9 cellular contexts compared by ENCODE assay signal in the genomic region with DNA sequence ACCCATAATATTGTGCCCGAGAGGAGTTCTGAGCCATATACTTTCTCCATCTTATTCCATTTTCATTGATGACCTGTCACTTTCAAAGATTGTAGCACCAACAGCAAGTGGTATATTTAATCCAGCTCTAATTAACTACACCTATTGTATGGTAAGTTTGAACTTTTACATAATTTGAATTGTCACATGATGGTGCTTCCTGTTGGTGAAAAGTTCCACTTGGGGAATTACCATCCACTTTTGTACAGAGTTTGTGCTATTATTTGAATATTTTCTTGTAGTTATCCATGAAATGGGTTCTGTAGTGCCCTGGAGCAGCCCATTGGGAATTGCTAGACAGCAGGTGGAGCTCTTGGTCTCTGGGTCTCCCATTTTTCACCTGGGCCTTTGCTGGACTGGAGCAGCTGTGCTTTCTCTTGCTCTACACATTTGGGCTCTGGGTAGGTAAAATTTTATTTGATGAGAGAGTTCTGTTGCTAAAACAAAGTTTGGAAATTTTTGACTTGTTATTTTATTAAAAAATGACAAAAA. TPM values are rescaled to one million over a fixed set of nuclear protein-coding genes. Genes with fewer than 3 reads are reported as not detected.
DNase-seq lines count a peak whose midpoint lies in the region; ATAC-seq and TF ChIP-seq lines count a peak whose summit lies in the region.
"Had no signal": no experiment of that assay in that cellular context is flagged by ENCODE, and none has a peak within 500 bp of the region (broad histone marks: within the 10 kb centered on the region; RNA-seq: fewer than 3 reads in every experiment).

No MANE protein-coding gene starts in this region.

- POLR2A ChIA-PET in naive thymus-derived CD4-positive, alpha-beta T cell (lab: Charles Lee), result interaction anchor here (0.6 to 3.5 kb wide), 4 partner anchors 11 to 450 kb away, joined by 3 to 24 read pairs (median 4); a partner anchor contains a TSS

- peak; percentile 69 for TF ChIP-seq CTCF in LNCAP (IDR thresholded peaks at IDR 0.05)
- TF ChIP-seq CTCF in brain microvascular endothelial cell (IDR thresholded peaks at IDR 0.05; ENCODE audit: low read depth, low read length, missing control alignments), result peak; percentile 84
- TF ChIP-seq CTCF in gastrocnemius medialis (IDR thresholded peaks at IDR 0.05 in 4 of 5, conservative IDR thresholded peaks at IDR 0.05 in 1 of 5), result peak in 2 of 5 experiments; percentile 18 to 37

- in situ Hi-C loops in brain microvascular endothelial cell (cut with HindIII; ENCODE audit: low pct_ligation_motif_present, low sequenced_read_pairs), result no loop called here
- in situ Hi-C loops in gastrocnemius medialis (cut with MboI; ENCODE audit: low sequenced_read_pairs in 4 of 4), result no loop called here

- H3K9me3 ChIP-seq in naive thymus-derived CD4-positive, alpha-beta T cell (ENCODE audit: control insufficient read depth in 2 of 3, low read length in 3 of 3), result no peaks in the 10 kb centered on the region
- H3K9me3 ChIP-seq in gastrocnemius medialis, result no peaks in the 10 kb centered on the region

- intact Hi-C loops in naive thymus-derived CD4-positive, alpha-beta T cell (cut with micrococcal nuclease), result loop anchor here in 1 of 2 donors (1.0 to 2.0 kb wide), 2 partner anchors 26 to 410 kb away; a partner anchor contains a TSS
- intact Hi-C loops in gastrocnemius medialis (cut with DNase I; ENCODE audit: low total_unique reads), result no loop called here

- CTCF ChIA-PET in naive thymus-derived CD4-positive, alpha-beta T cell (lab: Charles Lee), result interaction anchor here (1.0 to 2.1 kb wide), 3 partner anchors 17 to 409 kb away, joined by 3 to 6 read pairs (median 4); a partner anchor contains a TSS

- H3K4me1 Mint-ChIP-seq in naive thymus-derived CD4-positive, alpha-beta T cell, result peaks cover 4 to 16% (median 14%) of the 10 kb centered on the region in 7 donors

- no peaks in the 10 kb centered on the region for H3K36me3 ChIP-seq in brain microvascular endothelial cell (replicated peaks)
- H3K36me3 ChIP-seq in naive thymus-derived CD4-positive, alpha-beta T cell (ENCODE audit: control insufficient read depth in 2 of 3, insufficient read depth in 3 of 3, low read length in 3 of 3), result no peaks in the 10 kb centered on the region
- no peaks in the 10 kb centered on the region for H3K36me3 ChIP-seq in gastrocnemius medialis

- H3K4me3 Mint-ChIP-seq in naive thymus-derived CD4-positive, alpha-beta T cell, result peak overlapping the region in 1 of 10 donors; percentile 6
- H3K4me3 Mint-ChIP-seq: activated T-cell treated with anti-CD3 and anti-CD28 coated beads, Interleukin-2, amount 50 U/mL, for 72 hours had no signal

- H3K36me3 Mint-ChIP-seq in naive thymus-derived CD4-positive, alpha-beta T cell, result no peaks in the 10 kb centered on the region

- H3K4me1 ChIP-seq in naive thymus-derived CD4-positive, alpha-beta T cell (ENCODE audit: control insufficient read depth in 2 of 2, insufficient read depth in 2 of 2, low read length in 2 of 2), result peaks cover 0 to 7% of the 10 kb centered on the region in 2 donors
- no peaks in the 10 kb centered on the region for H3K4me1 ChIP-seq in gastrocnemius medialis
- H3K4me1 ChIP-seq: parathyroid adenoma had no signal

- DNase-seq in ELR (ENCODE audit: low read depth), result peak; percentile 58
- peak; percentile 45 for DNase-seq in brain microvascular endothelial cell
- DNase-seq in naive thymus-derived CD4-positive, alpha-beta T cell, result peak in 1 of 9 donors; percentile 15
- DNase-seq in gastrocnemius medialis, result no peak
- DNase-seq in stimulated activated CD4-positive, alpha-beta T cell treated with anti-CD3 and anti-CD28 coated beads, Interleukin-2, amount 100 ng/mL, for 48 hours, result no peak
- DNase-seq in stimulated activated CD8-positive, alpha-beta memory T cell treated with anti-CD3 and anti-CD28 coated beads, Interleukin-4, amount 100 ng/mL, for 48 hours, result no peak

- no peak overlapping the region for H3K27ac Mint-ChIP-seq in naive thymus-derived CD4-positive, alpha-beta T cell
- H3K27ac Mint-ChIP-seq: activated T-cell treated with anti-CD3 and anti-CD28 coated beads, Interleukin-2, amount 50 U/mL, for 72 hours had no signal

- H3K9me3 Mint-ChIP-seq in naive thymus-derived CD4-positive, alpha-beta T cell, result no peaks in the 10 kb centered on the region
- H3K9me3 Mint-ChIP-seq: activated T-cell treated with anti-CD3 and anti-CD28 coated beads, Interleukin-2, amount 50 U/mL, for 72 hours had no signal

- no peaks in the 10 kb centered on the region for H3K27me3 ChIP-seq in brain microvascular endothelial cell (replicated peaks)
- no peaks in the 10 kb centered on the region for H3K27me3 ChIP-seq in naive thymus-derived CD4-positive, alpha-beta T cell (ENCODE audit: control insufficient read depth in 2 of 2, insufficient read depth in 2 of 2, low read length in 2 of 2)
- no peaks in the 10 kb centered on the region for H3K27me3 ChIP-seq in gastrocnemius medialis

- no peak for TF ChIP-seq POLR2A in gastrocnemius medialis (IDR thresholded peaks at IDR 0.05)

- peak; percentile 26 for ATAC-seq in naive thymus-derived CD4-positive, alpha-beta T cell
- ATAC-seq in gastrocnemius medialis, result no peak
- ATAC-seq: activated T-cell treated with anti-CD3 and anti-CD28 coated beads, Interleukin-2, amount 50 U/mL, for 72 hours had no signal

- peaks cover 0 to 5% (median 0%) of the 10 kb centered on the region in 5 donors for H3K27me3 Mint-ChIP-seq in naive thymus-derived CD4-positive, alpha-beta T cell

- H3K4me3 ChIP-seq in brain microvascular endothelial cell (ENCODE audit: low read depth, low read length), result no peak overlapping the region
- no peak overlapping the region for H3K4me3 ChIP-seq in naive thymus-derived CD4-positive, alpha-beta T cell (ENCODE audit: low read length)
- H3K4me3 ChIP-seq in gastrocnemius medialis, result no peak overlapping the region

- H3K27ac ChIP-seq in brain microvascular endothelial cell (no peak overlapping the region), gastrocnemius medialis (no peak overlapping the region)
- H3K27ac ChIP-seq in naive thymus-derived CD4-positive, alpha-beta T cell (ENCODE audit: low read depth, low read length), result no peak overlapping the region
- H3K27ac ChIP-seq: parathyroid adenoma had no signal

RNA-seq across cellular contexts. Expression of a gene that starts 3.0 kb away (rescaled TPM):
- not detected for total RNA-seq in naive thymus-derived CD4-positive, alpha-beta T cell
- polyA plus RNA-seq in naive thymus-derived CD4-positive, alpha-beta T cell, result not detected
- under 1 TPM in 1 of 4 donors, not detected in 3; 0.12 TPM for total RNA-seq in gastrocnemius medialis
- total RNA-seq: activated T-cell treated with anti-CD3 and anti-CD28 coated beads, Interleukin-2, amount 50 U/mL, for 72 hours had no signal

RNA-seq across cellular contexts. Expression of a gene that starts 7.5 kb away (rescaled TPM):
- 1 to 10 TPM in 2 of 5 experiments, under 1 TPM in 2, not detected in 1; 0.22 to 1.7 (median 1.2) TPM for total RNA-seq in naive thymus-derived CD4-positive, alpha-beta T cell
- 1 to 10 TPM in 1 of 2 donors, under 1 TPM in 1; 0.86 to 1.5 TPM for polyA plus RNA-seq in naive thymus-derived CD4-positive, alpha-beta T cell
- 1 to 10 TPM in 1 of 4 donors, under 1 TPM in 1, not detected in 2; 0.33 to 3.8 TPM for total RNA-seq in gastrocnemius medialis

RNA-seq across cellular contexts. Expression of a gene that starts 7.7 kb away (rescaled TPM):
- total RNA-seq in naive thymus-derived CD4-positive, alpha-beta T cell, result 100 to 1,000 TPM in 2 of 5 experiments, 10 to 100 TPM in 3; 77.9 to 129 (median 90.4) TPM
- polyA plus RNA-seq in naive thymus-derived CD4-positive, alpha-beta T cell, result 10 to 100 TPM; 58.5 to 61.2 TPM
- 10 to 100 TPM; 20.2 to 39.5 (median 28.4) TPM for total RNA-seq in gastrocnemius medialis

RNA-seq across cellular contexts. Expression of a gene that starts 32.3 kb away (rescaled TPM):
- not detected for total RNA-seq in naive thymus-derived CD4-positive, alpha-beta T cell
- not detected for polyA plus RNA-seq in naive thymus-derived CD4-positive, alpha-beta T cell
- total RNA-seq in gastrocnemius medialis, result 1 to 10 TPM in 2 of 4 donors, under 1 TPM in 2; 0.44 to 1.6 (median 1.3) TPM
- total RNA-seq: activated T-cell treated with anti-CD3 and anti-CD28 coated beads, Interleukin-2, amount 50 U/mL, for 72 hours had no signal

Comparison
In these comparisons a context has a peak if more than half of its experiments do, and no peak if none do; other contexts are left out.
1. DNase-seq: peak in ELR (single experiment) and brain microvascular endothelial cell (single experiment); none in gastrocnemius medialis (0 of 2), stimulated activated CD4-positive, alpha-beta T cell treated with anti-CD3 and anti-CD28 coated beads, Interleukin-2, amount 100 ng/mL, for 48 hours (0 of 2) and stimulated activated CD8-positive, alpha-beta memory T cell treated with anti-CD3 and anti-CD28 coated beads, Interleukin-4, amount 100 ng/mL, for 48 hours (single experiment).